ENCODE assay signal across 32 cellular contexts in the genomic region with DNA sequence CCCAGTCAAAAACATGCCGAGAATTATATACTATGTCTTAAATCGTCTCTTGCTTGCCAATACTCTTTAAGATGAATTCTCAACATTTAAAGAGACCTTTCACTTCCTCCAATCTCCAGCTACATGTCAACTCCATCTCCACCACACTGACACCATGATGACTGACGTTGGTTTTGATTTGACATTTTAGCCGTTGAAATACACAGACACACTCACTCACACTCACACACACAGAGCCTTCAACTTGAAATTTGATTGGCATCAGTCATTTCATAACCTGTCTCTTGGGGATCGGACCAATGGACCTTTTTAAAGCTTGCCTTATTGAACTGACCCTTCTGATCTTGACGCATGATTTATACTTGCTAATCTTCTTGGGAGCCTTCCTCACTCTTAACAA.
DNase-seq lines count a peak whose midpoint lies in the region; FAIRE-seq and TF ChIP-seq lines count a peak whose summit lies in the region.
"Had no signal": no experiment of that assay in that cellular context is flagged by ENCODE, and none has a peak within 500 bp of the region (broad histone marks: within the 10 kb centered on the region; RNA-seq: fewer than 3 reads in every experiment).

No MANE protein-coding gene starts in this region.

- no peak overlapping the region for H3K23ac ChIP-seq in neuronal stem cell (ENCODE audit: low read depth, low read length, poor library complexity)

- H4K8ac ChIP-seq in neuronal stem cell (ENCODE audit: low read depth, low read length): no peak overlapping the region

- no peak overlapping the region for H4K91ac ChIP-seq in neuronal stem cell (ENCODE audit: low read depth, low read length, poor library complexity)

- H2AFZ ChIP-seq in neural cell (ENCODE audit: low read depth, low read length): no peak overlapping the region
- H2AFZ ChIP-seq in neuronal stem cell (ENCODE audit: low read length): no peak overlapping the region

- H3F3A ChIP-seq in neural cell (ENCODE audit: insufficient read depth, low read length, poor library complexity, severe bottlenecking): no peaks in the 10 kb centered on the region

- FAIRE-seq in D721Med (lab: Jason Lieb, UNC): peak; percentile 81
- FAIRE-seq: A204.1, A549 had no signal

- H2BK15ac ChIP-seq in neuronal stem cell (ENCODE audit: low read length): no peak overlapping the region

- no peaks in the 10 kb centered on the region for H3K79me1 ChIP-seq in neuronal stem cell (ENCODE audit: low read depth, low read length)

- H3K14ac ChIP-seq in neuronal stem cell (ENCODE audit: low read length): no peak overlapping the region

- TF ChIP-seq EP300 in neural cell (conservative IDR thresholded peaks at IDR 0.05; ENCODE audit: poor library complexity, severe bottlenecking): peak; percentile 97

- peak overlapping the region; percentile 69 for H2BK12ac ChIP-seq in neuronal stem cell (ENCODE audit: low read length)

- H3K9me3 ChIP-seq in neural cell (ENCODE audit: low read length): no peaks in the 10 kb centered on the region
- no peaks in the 10 kb centered on the region for H3K9me3 ChIP-seq in neuronal stem cell (replicated peaks in 1 of 2; ENCODE audit: control insufficient read depth in 2 of 2, insufficient read depth in 1 of 2, low read depth in 1 of 2, low read length in 2 of 2)
- H3K9me3 ChIP-seq: A549; BE2C; BLaER1; BLaER1 treated with 17β-estradiol and CSF1 and Interleukin-3, amounts not matched to agents 10 nM and 100 nM; Caco-2 had no signal

- H3K36me3 ChIP-seq in neural cell (ENCODE audit: insufficient read depth, low read length): no peaks in the 10 kb centered on the region
- no peaks in the 10 kb centered on the region for H3K36me3 ChIP-seq in neuronal stem cell (replicated peaks in 1 of 2; ENCODE audit: control insufficient read depth in 2 of 2, insufficient read depth in 2 of 2, low read length in 2 of 2)
- H3K36me3 ChIP-seq: BE2C; BLaER1; BLaER1 treated with 17β-estradiol and CSF1 and Interleukin-3, amounts not matched to agents 10 nM and 100 nM had no signal

- no peak overlapping the region for H3K9ac ChIP-seq in neural cell (ENCODE audit: low read length)
- H3K9ac ChIP-seq in neuronal stem cell (ENCODE audit: low read depth, low read length, poor library complexity): no peak overlapping the region
- H3K9ac ChIP-seq: BLaER1; BLaER1 treated with 17β-estradiol and CSF1 and Interleukin-3, amounts not matched to agents 10 nM and 100 nM had no signal

- H3K4me1 ChIP-seq in neuronal stem cell (ENCODE audit: control insufficient read depth in 2 of 2, insufficient read depth in 1 of 2, low read depth in 1 of 2, low read length in 2 of 2): peaks cover 7 to 9% of the 10 kb centered on the region in 2 donors
- H3K4me1 ChIP-seq: A549, BE2C, BLaER1, Caco-2 had no signal

- WGBS in neuronal stem cell (ENCODE audit: extremely low coverage in 2 of 2, insufficient read length in 2 of 2, insufficient replicate concordance in 1 of 2), 2 donors: no CpG with 5 or more reads among the region's 6 CpGs

- H2AK5ac ChIP-seq in neuronal stem cell (ENCODE audit: low read depth, low read length): no peak overlapping the region

- H3K4ac ChIP-seq in neuronal stem cell (ENCODE audit: low read length): no peak overlapping the region

- H2BK120ac ChIP-seq in neuronal stem cell (ENCODE audit: low read depth, low read length): no peak overlapping the region

- no peaks in the 10 kb centered on the region for H3K79me2 ChIP-seq in neural cell (replicated peaks; ENCODE audit: insufficient read depth, low read length)

- no peak for TF ChIP-seq RAD21 in neural cell (conservative IDR thresholded peaks at IDR 0.05)

- TF ChIP-seq CTCF in D721Med (IDR thresholded peaks at IDR 0.05; ENCODE audit: insufficient read depth, missing control alignments) (no peak), neural cell (IDR thresholded peaks at IDR 0.05; ENCODE audit: poor library complexity, severe bottlenecking) (no peak)

- H3K4me2 ChIP-seq in neural cell (ENCODE audit: low read length) (no peak overlapping the region), neuronal stem cell (ENCODE audit: insufficient read depth, low read length, poor library complexity, severe bottlenecking) (no peak overlapping the region)
- H3K4me2 ChIP-seq: A549; BLaER1; BLaER1 treated with 17β-estradiol and CSF1 and Interleukin-3, amounts not matched to agents 10 nM and 100 nM had no signal

- no peak overlapping the region for H3K4me3 ChIP-seq in neural cell (ENCODE audit: low read length)
- H3K4me3 ChIP-seq in neuronal stem cell (ENCODE audit: low read length in 2 of 2): no peak overlapping the region
- H3K4me3 ChIP-seq: A549; BLaER1; BLaER1 treated with 17β-estradiol and CSF1 and Interleukin-3, amounts not matched to agents 10 nM and 100 nM had no signal

- DNase-seq in D721Med (ENCODE audit: insufficient read length, low spot score) (no peak), neuronal stem cell (ENCODE audit: low spot score) (no peak), NCI-H2107 (lab: John Stamatoyannopoulos, UW) (no peak), putamen (ENCODE audit: low spot score) (no peak), GM03348 (ENCODE audit: low spot score) (no peak)
- DNase-seq: 8988T; ACHN; AML-193; BE2C; C1 segment of cervical spinal cord; Caco-2; Calu3; CD4-positive, alpha-beta memory T cell; CD4-positive, alpha-beta T cell; CD4-positive, CD25-positive, alpha-beta regulatory T cell; CD8-positive, alpha-beta memory T cell; CD8-positive, alpha-beta T cell; COR-L47; DMS 273 treated with DMSO at 0.1 percent for 48 hours; DMS153; DMS53; DMS79; DMS79 treated with DMSO at 0.1 percent for 48 hours; DND-41; EL had no signal

- H3K27me3 ChIP-seq in neural cell (ENCODE audit: insufficient read depth, low read depth, low read length) (no peaks in the 10 kb centered on the region), neuronal stem cell (ENCODE audit: control insufficient read depth in 3 of 3, insufficient read depth in 3 of 3, low read depth in 1 of 3, low read length in 3 of 3) (no peaks in the 10 kb centered on the region)
- H3K27me3 ChIP-seq: BE2C; BLaER1; BLaER1 treated with 17β-estradiol and CSF1 and Interleukin-3, amounts not matched to agents 10 nM and 100 nM had no signal

- no peaks in the 10 kb centered on the region for H4K20me1 ChIP-seq in neural cell (ENCODE audit: insufficient read depth)
- H4K20me1 ChIP-seq: BLaER1; BLaER1 treated with 17β-estradiol and CSF1 and Interleukin-3, amounts not matched to agents 10 nM and 100 nM had no signal

- no peak overlapping the region for H2BK5ac ChIP-seq in neuronal stem cell (ENCODE audit: low read length)

- H3K9me2 ChIP-seq in neural cell (ENCODE audit: insufficient read depth, low read length): no peaks in the 10 kb centered on the region

- peak overlapping the region; percentile 13 for H3K18ac ChIP-seq in neuronal stem cell (ENCODE audit: low read length)

- H3K27ac ChIP-seq in neural cell (ENCODE audit: low read length) (peak overlapping the region; percentile 4), neuronal stem cell (replicated peaks; ENCODE audit: low read length) (no peak overlapping the region)
- H3K27ac ChIP-seq: 22Rv1; A549; BLaER1; BLaER1 treated with 17β-estradiol and CSF1 and Interleukin-3, amounts not matched to agents 10 nM and 100 nM; C4-2B had no signal

TF ChIP-seq in neural cell, 6 proteins besides CTCF, POLR2A, EP300 and RAD21:
- TF ChIP-seq SMC3 (conservative IDR thresholded peaks at IDR 0.05; ENCODE audit: poor library complexity): no peak
- no peak for TF ChIP-seq TAF1 (IDR thresholded peaks at IDR 0.05; ENCODE audit: low read depth)
- TF ChIP-seq MXI1 (conservative IDR thresholded peaks at IDR 0.05; ENCODE audit: poor library complexity, severe bottlenecking): no peak
- TF ChIP-seq, protein P1, sequence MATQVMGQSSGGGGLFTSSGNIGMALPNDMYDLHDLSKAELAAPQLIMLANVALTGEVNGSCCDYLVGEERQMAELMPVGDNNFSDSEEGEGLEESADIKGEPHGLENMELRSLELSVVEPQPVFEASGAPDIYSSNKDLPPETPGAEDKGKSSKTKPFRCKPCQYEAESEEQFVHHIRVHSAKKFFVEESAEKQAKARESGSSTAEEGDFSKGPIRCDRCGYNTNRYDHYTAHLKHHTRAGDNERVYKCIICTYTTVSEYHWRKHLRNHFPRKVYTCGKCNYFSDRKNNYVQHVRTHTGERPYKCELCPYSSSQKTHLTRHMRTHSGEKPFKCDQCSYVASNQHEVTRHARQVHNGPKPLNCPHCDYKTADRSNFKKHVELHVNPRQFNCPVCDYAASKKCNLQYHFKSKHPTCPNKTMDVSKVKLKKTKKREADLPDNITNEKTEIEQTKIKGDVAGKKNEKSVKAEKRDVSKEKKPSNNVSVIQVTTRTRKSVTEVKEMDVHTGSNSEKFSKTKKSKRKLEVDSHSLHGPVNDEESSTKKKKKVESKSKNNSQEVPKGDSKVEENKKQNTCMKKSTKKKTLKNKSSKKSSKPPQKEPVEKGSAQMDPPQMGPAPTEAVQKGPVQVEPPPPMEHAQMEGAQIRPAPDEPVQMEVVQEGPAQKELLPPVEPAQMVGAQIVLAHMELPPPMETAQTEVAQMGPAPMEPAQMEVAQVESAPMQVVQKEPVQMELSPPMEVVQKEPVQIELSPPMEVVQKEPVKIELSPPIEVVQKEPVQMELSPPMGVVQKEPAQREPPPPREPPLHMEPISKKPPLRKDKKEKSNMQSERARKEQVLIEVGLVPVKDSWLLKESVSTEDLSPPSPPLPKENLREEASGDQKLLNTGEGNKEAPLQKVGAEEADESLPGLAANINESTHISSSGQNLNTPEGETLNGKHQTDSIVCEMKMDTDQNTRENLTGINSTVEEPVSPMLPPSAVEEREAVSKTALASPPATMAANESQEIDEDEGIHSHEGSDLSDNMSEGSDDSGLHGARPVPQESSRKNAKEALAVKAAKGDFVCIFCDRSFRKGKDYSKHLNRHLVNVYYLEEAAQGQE (IDR thresholded peaks at IDR 0.05; ENCODE audit: borderline replicate concordance): no peak
- TF ChIP-seq POLR2AphosphoS5 (IDR thresholded peaks at IDR 0.05): peak; percentile 83
